ENCODE assay signal across 14 cellular contexts in genomic region chr5:89728750-89729149, GRCh38.
DNase-seq lines count a peak whose midpoint lies in the region; ATAC-seq and TF ChIP-seq lines count a peak whose summit lies in the region.
"Had no signal": no experiment of that assay in that cellular context is flagged by ENCODE, and none has a peak within 500 bp of the region (broad histone marks: within the 10 kb centered on the region; RNA-seq: fewer than 3 reads in every experiment).

No MANE protein-coding gene starts in this region.

- H3K36me3 ChIP-seq in MM.1S (replicated peaks; ENCODE audit: insufficient read depth, low read length) (no peaks in the 10 kb centered on the region), fibroblast of lung (ENCODE audit: control insufficient read depth, insufficient read depth, low read length) (no peaks in the 10 kb centered on the region), thyroid gland (no peaks in the 10 kb centered on the region), spleen (no peaks in the 10 kb centered on the region)

- peaks cover 26% of the 10 kb centered on the region for H3K4me1 ChIP-seq in MM.1S (ENCODE audit: low read length)
- no peaks in the 10 kb centered on the region for H3K4me1 ChIP-seq in fibroblast of lung (ENCODE audit: control insufficient read depth, extremely low read depth, insufficient read depth, low read length)
- H3K4me1 ChIP-seq in thyroid gland = peaks cover 10 to 13% of the 10 kb centered on the region in 2 donors
- H3K4me1 ChIP-seq in spleen = peaks cover 0 to 21% (median 2%) of the 10 kb centered on the region in 6 donors

- H3F3A ChIP-seq in MM.1S (ENCODE audit: insufficient read depth, low read length) = no peaks in the 10 kb centered on the region

- no peak overlapping the region for H3K9ac ChIP-seq in MM.1S (ENCODE audit: low read length)
- H3K9ac ChIP-seq in fibroblast of lung (ENCODE audit: insufficient read depth, low read length) = no peak overlapping the region

- no peak overlapping the region for H3K4me3 ChIP-seq in MM.1S (ENCODE audit: low read length)
- no peak overlapping the region for H3K4me3 ChIP-seq in fibroblast of lung (replicated peaks in 1 of 4; ENCODE audit: control extremely low read depth in 1 of 4, insufficient read depth in 1 of 4, low read depth in 3 of 4, low read length in 4 of 4)
- no peak overlapping the region for H3K4me3 ChIP-seq in thyroid gland (replicated peaks in 1 of 3)
- H3K4me3 ChIP-seq in spleen = no peak overlapping the region

- H2AFZ ChIP-seq in MM.1S (ENCODE audit: low read length) (no peak overlapping the region), fibroblast of lung (ENCODE audit: low read length) (no peak overlapping the region)

- no peak for TF ChIP-seq POLR2A in thyroid gland (IDR thresholded peaks at IDR 0.05)
- TF ChIP-seq POLR2A in spleen (IDR thresholded peaks at IDR 0.05) = no peak

- H3K4me2 ChIP-seq in MM.1S (ENCODE audit: low read depth, low read length) = peak overlapping the region; percentile 38; the same call in 1 of the 2 replicates
- no peak overlapping the region for H3K4me2 ChIP-seq in fibroblast of lung (ENCODE audit: extremely low read depth, insufficient read depth, low read length)

- H3K79me2 ChIP-seq in MM.1S (ENCODE audit: low read length) (no peaks in the 10 kb centered on the region), fibroblast of lung (ENCODE audit: control insufficient read depth, insufficient read depth, low read length) (no peaks in the 10 kb centered on the region)

- intact Hi-C loops in thyroid gland (cut with DNase I) = no loop called here
- intact Hi-C loops in spleen (cut with DNase I; ENCODE audit: low total_unique reads) = no loop called here

- H3K9me2 ChIP-seq in MM.1S (replicated peaks; ENCODE audit: insufficient read depth, low read length) = no peaks in the 10 kb centered on the region

- no peaks in the 10 kb centered on the region for H3K9me3 ChIP-seq in MM.1S (replicated peaks; ENCODE audit: insufficient read depth, low read length)
- no peaks in the 10 kb centered on the region for H3K9me3 ChIP-seq in fibroblast of lung (ENCODE audit: control insufficient read depth, insufficient read depth, low read depth, low read length)
- H3K9me3 ChIP-seq in thyroid gland = no peaks in the 10 kb centered on the region
- no peaks in the 10 kb centered on the region for H3K9me3 ChIP-seq in spleen

- 9% methylated on average over 5 of the region's 5 CpGs for WGBS in thyroid gland, 2 donors
- 35 to 54% (median 43%) methylated on average over 5 of the region's 5 CpGs for WGBS in spleen, 5 donors

- no peaks in the 10 kb centered on the region for H3K27me3 ChIP-seq in MM.1S (replicated peaks; ENCODE audit: insufficient read depth, low read length)
- H3K27me3 ChIP-seq in fibroblast of lung (ENCODE audit: control insufficient read depth, insufficient read depth, low read length) = no peaks in the 10 kb centered on the region
- H3K27me3 ChIP-seq in thyroid gland = no peaks in the 10 kb centered on the region
- H3K27me3 ChIP-seq in spleen (replicated peaks in 1 of 7) = no peaks in the 10 kb centered on the region

- no peaks in the 10 kb centered on the region for H4K20me1 ChIP-seq in MM.1S (ENCODE audit: insufficient read depth, low read length)
- H4K20me1 ChIP-seq in fibroblast of lung (ENCODE audit: control insufficient read depth, extremely low read depth, insufficient read depth, low read length) = no peaks in the 10 kb centered on the region

- no peak for TF ChIP-seq CTCF in MM.1S (IDR thresholded peaks at IDR 0.05; ENCODE audit: low read length)
- TF ChIP-seq CTCF in fibroblast of lung (conservative IDR thresholded peaks at IDR 0.05 in 1 of 2, IDR thresholded peaks at IDR 0.05 in 1 of 2; ENCODE audit: low read depth in 1 of 2, low read length in 2 of 2) = no peak
- TF ChIP-seq CTCF in thyroid gland (IDR thresholded peaks at IDR 0.05) = no peak
- no peak for TF ChIP-seq CTCF in spleen (IDR thresholded peaks at IDR 0.05 in 8 of 11, conservative IDR thresholded peaks at IDR 0.05 in 3 of 11)

- no peak for DNase-seq in MM.1S
- peak; percentile 76 to 86 for DNase-seq in fibroblast of lung (ENCODE audit: low read depth in 2 of 2)
- DNase-seq in mucosa of gallbladder (ENCODE audit: low spot score) = peak; percentile 14
- peak; percentile 77 to 83 for DNase-seq in thyroid gland
- no peak for DNase-seq in EL
- no peak for DNase-seq in spleen
- DNase-seq: activated naive CD8-positive, alpha-beta T cell treated with anti-CD3 and anti-CD28 coated beads, Interleukin-2, amount 10 ng/mL, durations not matched to agents 7 days and 5 days; effector memory CD4-positive, alpha-beta T cell; H7; mesendoderm; NCI-H1694 treated with DMSO at 0.1 percent for 48 hours; NK-92 treated with Interleukin-12 subunit alpha and Interleukin-12 subunit beta, amount 100 ng/mL, for 24 hours had no signal

- ATAC-seq in GM21515 (IDR thresholded peaks at IDR 0.05; ENCODE audit: unreplicated experiment) (no peak), HG03045 (IDR thresholded peaks at IDR 0.05; ENCODE audit: unreplicated experiment) (no peak)

- no peak overlapping the region for H3K27ac ChIP-seq in MM.1S (ENCODE audit: low read length)
- H3K27ac ChIP-seq in fibroblast of lung (ENCODE audit: insufficient read depth, low read length) = no peak overlapping the region
- no peak overlapping the region for H3K27ac ChIP-seq in thyroid gland
- H3K27ac ChIP-seq in spleen = no peak overlapping the region

Comparison
In these comparisons a context has a peak if more than half of its experiments do, and no peak if none do; other contexts are left out.
1. DNase-seq: peak in fibroblast of lung (2 of 2), mucosa of gallbladder (single experiment) and thyroid gland (2 of 2); none in MM.1S (single experiment), EL (single experiment) and spleen (single experiment).